Comparison of ENCODE assay signal across 23 cellular contexts in genomic region chr9:16912197-16912596, GRCh38. TPM values are rescaled to one million over a fixed set of nuclear protein-coding genes. Genes with fewer than 3 reads are reported as not detected.
DNase-seq lines count a peak whose midpoint lies in the region; ATAC-seq and TF ChIP-seq lines count a peak whose summit lies in the region.
"Had no signal": no experiment of that assay in that cellular context is flagged by ENCODE, and none has a peak within 500 bp of the region (broad histone marks: within the 10 kb centered on the region; RNA-seq: fewer than 3 reads in every experiment).

No MANE protein-coding gene starts in this region.

- H3K4me3 ChIP-seq in astrocyte of the spinal cord (ENCODE audit: low read depth, low read length), result no peak overlapping the region
- no peak overlapping the region for H3K4me3 ChIP-seq in fibroblast of villous mesenchyme (ENCODE audit: low read depth, low read length)
- H3K4me3 ChIP-seq: BLaER1 treated with 17β-estradiol and CSF1 and Interleukin-3, amounts not matched to agents 10 nM and 100 nM; HAP-1 had no signal

- no peak for TF ChIP-seq CTCF in astrocyte of the spinal cord (IDR thresholded peaks at IDR 0.05; ENCODE audit: low read depth, low read length)
- TF ChIP-seq CTCF in fibroblast of villous mesenchyme (IDR thresholded peaks at IDR 0.05; ENCODE audit: insufficient read depth, low read depth, low read length), result no peak

- in situ Hi-C loops in Caki2 (cut with HindIII; ENCODE audit: low pct_unique_long_range_greater_than_20kb, low sequenced_read_pairs) (no loop called here), astrocyte of the spinal cord (cut with HindIII; ENCODE audit: low sequenced_read_pairs) (no loop called here)

- ATAC-seq in HG03196 (IDR thresholded peaks at IDR 0.05; ENCODE audit: unreplicated experiment), result no peak
- ATAC-seq: PC-3 had no signal

- DNase-seq in Caki2 (ENCODE audit: low read depth) (peak; percentile 18), astrocyte of the spinal cord (ENCODE audit: low read depth, low spot score) (peak; percentile 18), fibroblast of villous mesenchyme (ENCODE audit: low read depth) (peak; percentile 11), stromal cell of bone marrow (ENCODE audit: low read depth) (peak; percentile 37), occipital lobe (lab: John Stamatoyannopoulos, UW) (no peak), head of caudate nucleus (no peak)
- DNase-seq: 8988T; CD4-positive, alpha-beta T cell; DMS53; GOT3; HFFc6; NCI-H1048; NCI-H1417; NCI-H1694; NCI-H2029 treated with DMSO at 0.1 percent for 48 hours; NCI-H446 treated with DMSO at 0.1 percent for 48 hours; NCI-H526; NCI-H82; NK-92 treated with Interleukin-12 subunit alpha and Interleukin-12 subunit beta, amount 100 ng/mL, for 24 hours; PC-3 had no signal

- intact Hi-C loops in head of caudate nucleus (cut with DNase I), result no loop called here

RNA-seq across cellular contexts. Expression of gene BNC2, which starts 41.7 kb away (rescaled TPM):
- total RNA-seq in Caki2 (2014; rRNA removed; shearing (Covaris generic); ENCODE audit: low replicate concordance), result 0.12 and 1.3 TPM in 2 replicates
- total RNA-seq in fibroblast of villous mesenchyme (33.7 and 41.6 TPM in 2 replicates), occipital lobe (1.6 TPM)
- total RNA-seq: CD4-positive, alpha-beta T cell had no signal

Comparison
In these comparisons a context has a peak if more than half of its experiments do, and no peak if none do; other contexts are left out.
1. DNase-seq: peak in Caki2 (single experiment), astrocyte of the spinal cord (single experiment), fibroblast of villous mesenchyme (single experiment) and stromal cell of bone marrow (single experiment); none in occipital lobe (single experiment) and head of caudate nucleus (0 of 42).
2. RNA of gene BNC2, which starts 41.7 kb away (total RNA-seq): 33.7 to 41.6 TPM in fibroblast of villous mesenchyme; 1.6 TPM in occipital lobe (single experiment) and 0.12 to 1.3 TPM in Caki2; every median in the first group is over 10 times any median in the second.